1 cellular context compared by ENCODE assay signal in genomic region chrX:133191739-133192039, GRCh38.
TF ChIP-seq lines count a peak whose summit lies in the region.

No MANE protein-coding gene starts in this region.

TF ChIP-seq in H1, 55 proteins besides CTCF, POLR2A, EP300 and RAD21:
- no peak for TF ChIP-seq ASH2L (IDR thresholded peaks at IDR 0.05; ENCODE audit: low read length)
- no peak for TF ChIP-seq USF2 (IDR thresholded peaks at IDR 0.05; ENCODE audit: low read length)
- TF ChIP-seq SP2 (IDR thresholded peaks at IDR 0.05; ENCODE audit: low read length) = no peak
- TF ChIP-seq BRCA1 (IDR thresholded peaks at IDR 0.05; ENCODE audit: low read depth, low read length) = no peak
- TF ChIP-seq POU5F1 (IDR thresholded peaks at IDR 0.05; ENCODE audit: low read depth, low read length) = no peak
- TF ChIP-seq MAX (IDR thresholded peaks at IDR 0.05) = no peak
- TF ChIP-seq SIN3A (conservative IDR thresholded peaks at IDR 0.05 in 1 of 2, IDR thresholded peaks at IDR 0.05 in 1 of 2; ENCODE audit: low read depth in 1 of 2, low read length in 2 of 2) = no peak
- TF ChIP-seq BCL11A (IDR thresholded peaks at IDR 0.05; ENCODE audit: low read depth in 2 of 2, low read length in 2 of 2) = no peak
- TF ChIP-seq NRF1 (IDR thresholded peaks at IDR 0.05; ENCODE audit: low read depth, low read length) = no peak
- no peak for TF ChIP-seq TAF7 (optimal IDR thresholded peaks at IDR 0.05; ENCODE audit: borderline replicate concordance, low read depth, low read length)
- TF ChIP-seq TCF12 (IDR thresholded peaks at IDR 0.05; ENCODE audit: low read depth, low read length) = no peak
